ENCODE assay signal across 8 cellular contexts in the genomic region with DNA sequence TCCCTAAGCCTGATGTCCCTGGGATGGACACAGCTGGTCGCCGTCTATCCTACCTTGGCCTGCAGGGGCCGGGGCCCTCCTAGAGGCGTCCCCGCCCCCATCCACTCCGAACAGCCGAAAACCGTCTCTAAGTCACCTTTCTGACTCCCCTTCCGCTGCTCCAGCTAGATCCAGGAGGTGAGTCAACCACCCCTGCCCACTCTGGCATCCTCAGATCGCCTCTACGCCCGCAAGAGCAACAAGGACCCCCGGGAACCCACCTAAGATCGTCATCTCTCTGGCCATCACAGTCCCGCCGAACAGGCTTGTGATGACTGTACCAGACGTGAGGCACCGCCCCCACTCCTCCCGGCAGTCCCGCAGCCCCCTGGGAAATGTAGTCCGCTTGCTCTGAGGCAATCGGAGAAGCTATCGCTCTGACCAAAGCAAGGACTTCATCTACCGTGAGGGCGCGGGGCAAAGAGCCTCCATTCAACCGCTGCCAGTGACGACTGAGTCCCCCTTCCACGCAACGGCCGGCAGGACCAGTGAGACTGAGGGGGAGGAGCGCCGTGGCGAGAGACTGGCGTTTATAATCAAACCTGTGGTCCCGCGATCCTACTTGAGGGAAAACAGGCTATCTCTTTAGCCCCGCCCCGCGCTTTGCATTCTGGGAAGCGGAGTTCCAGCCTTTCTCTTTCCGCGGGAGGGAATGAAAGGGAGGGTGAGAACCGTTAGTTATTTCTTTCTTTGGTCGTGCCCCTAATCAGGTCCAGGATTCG. TPM values are rescaled to one million over a fixed set of nuclear protein-coding genes. Genes with fewer than 3 reads are reported as not detected.
DNase-seq lines count a peak whose midpoint lies in the region; ATAC-seq lines count a peak whose summit lies in the region.

A gene with protein sequence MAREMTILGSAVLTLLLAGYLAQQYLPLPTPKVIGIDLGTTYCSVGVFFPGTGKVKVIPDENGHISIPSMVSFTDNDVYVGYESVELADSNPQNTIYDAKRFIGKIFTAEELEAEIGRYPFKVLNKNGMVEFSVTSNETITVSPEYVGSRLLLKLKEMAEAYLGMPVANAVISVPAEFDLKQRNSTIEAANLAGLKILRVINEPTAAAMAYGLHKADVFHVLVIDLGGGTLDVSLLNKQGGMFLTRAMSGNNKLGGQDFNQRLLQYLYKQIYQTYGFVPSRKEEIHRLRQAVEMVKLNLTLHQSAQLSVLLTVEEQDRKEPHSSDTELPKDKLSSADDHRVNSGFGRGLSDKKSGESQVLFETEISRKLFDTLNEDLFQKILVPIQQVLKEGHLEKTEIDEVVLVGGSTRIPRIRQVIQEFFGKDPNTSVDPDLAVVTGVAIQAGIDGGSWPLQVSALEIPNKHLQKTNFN (minus strand): TSS at position 312 of the 761 bp plus-strand sequence. CDS start 27 bp downstream, at position 285.

- no peaks in the 10 kb centered on the region for H3K27me3 Mint-ChIP-seq in activated naive CD8-positive, alpha-beta T cell

- H3K4me3 Mint-ChIP-seq in activated naive CD8-positive, alpha-beta T cell = peak within 1 kb of the TSS; percentile 98

- peaks cover 37% of the 10 kb centered on the region for H3K4me1 Mint-ChIP-seq in activated naive CD8-positive, alpha-beta T cell (ENCODE audit: low read depth)

- H3K27ac Mint-ChIP-seq in activated naive CD8-positive, alpha-beta T cell = peak within 1 kb of the TSS; percentile 98

- peak within 1 kb of the TSS; percentile 90 for H3K27ac ChIP-seq in temporal lobe (ENCODE audit: low read depth, low read length)

- peaks cover 5% of the 10 kb centered on the region for H3K36me3 Mint-ChIP-seq in activated naive CD8-positive, alpha-beta T cell

- ATAC-seq in HG02588 (IDR thresholded peaks at IDR 0.05; ENCODE audit: unreplicated experiment) = peak; percentile 98

- DNase-seq in NCI-H1092 (lab: John Stamatoyannopoulos, UW) (peak; percentile 99), SKM-1 treated with dmso at 0.1 percent for 144 hours (lab: John Stamatoyannopoulos, UW; ENCODE audit: unreplicated experiment) (peak; percentile 99), glomerular endothelial cell (ENCODE audit: extremely low read depth, low read depth, low spot score) (peak; percentile 94), occipital lobe (lab: John Stamatoyannopoulos, UW) (peak; percentile 100)

- peak within 1 kb of the TSS; percentile 77 for H3K4me3 ChIP-seq in GM08714 (ENCODE audit: low read length)

- H3K9me3 Mint-ChIP-seq in activated naive CD8-positive, alpha-beta T cell (ENCODE audit: low read depth) = no peaks in the 10 kb centered on the region

RNA-seq across cellular contexts. Expression of the gene that starts here (rescaled TPM):
- total RNA-seq in glomerular endothelial cell (28.9 and 36.5 TPM in 2 replicates), occipital lobe (209 TPM), temporal lobe (122 TPM)

Comparison
In these comparisons a context has a peak if more than half of its experiments do, and no peak if none do; other contexts are left out.
1. Peak in every context shown above with its lines: DNase-seq, ATAC-seq, H3K4me3 ChIP-seq and H3K27ac ChIP-seq.